In the genomic region with DNA sequence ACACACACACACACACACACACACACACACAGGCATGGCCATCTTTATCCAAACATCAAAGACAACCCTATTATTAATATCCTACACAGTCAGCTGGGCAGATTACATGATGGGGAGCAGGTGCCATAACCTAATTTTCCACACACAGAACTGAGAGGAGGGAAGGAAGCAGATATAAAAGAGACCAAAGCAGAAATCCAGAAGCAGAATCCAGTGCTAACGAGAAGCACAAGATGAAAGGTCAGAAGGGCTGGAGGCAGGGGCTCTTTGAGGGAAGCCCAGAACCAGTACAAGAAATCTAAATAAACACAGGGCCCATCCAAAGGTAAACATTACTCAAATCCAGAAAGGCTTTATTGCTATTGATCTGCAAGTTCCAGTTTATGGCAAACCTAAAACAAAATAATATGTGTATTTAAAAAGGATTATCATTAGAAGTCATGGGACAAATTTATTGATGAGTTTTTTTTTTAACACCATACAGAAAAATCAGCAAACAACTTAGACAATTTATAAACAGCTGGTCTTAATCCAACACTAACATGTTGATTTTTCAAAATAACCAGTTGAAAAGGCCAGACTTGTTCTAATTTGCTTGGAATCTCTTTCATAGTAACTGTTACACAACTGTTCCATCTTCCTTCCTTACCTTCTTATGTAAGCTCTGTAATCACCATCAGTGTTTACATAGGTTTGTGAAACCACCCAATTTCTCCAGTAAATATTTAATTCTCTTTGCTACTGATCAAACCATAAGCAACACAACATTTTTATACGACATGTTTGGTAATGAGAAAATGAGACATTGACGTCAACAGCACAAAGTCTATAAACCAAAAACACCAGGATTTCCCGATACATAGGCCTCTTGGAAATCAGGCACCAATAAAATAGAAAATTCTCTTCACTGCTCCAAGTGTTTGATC, we compare ENCODE assay signal across 1 cellular context.
TF ChIP-seq lines count a peak whose summit lies in the region.

No MANE protein-coding gene starts in this region.

TF ChIP-seq in HepG2, 621 proteins besides CTCF, POLR2A, EP300 and RAD21 (continued from another document and continues in another):
- TF ChIP-seq SAFB2 (CRISPR knock-in tag; IDR thresholded peaks at IDR 0.05; ENCODE audit: borderline replicate concordance, low read depth) = no peak
- TF ChIP-seq, protein P1, sequence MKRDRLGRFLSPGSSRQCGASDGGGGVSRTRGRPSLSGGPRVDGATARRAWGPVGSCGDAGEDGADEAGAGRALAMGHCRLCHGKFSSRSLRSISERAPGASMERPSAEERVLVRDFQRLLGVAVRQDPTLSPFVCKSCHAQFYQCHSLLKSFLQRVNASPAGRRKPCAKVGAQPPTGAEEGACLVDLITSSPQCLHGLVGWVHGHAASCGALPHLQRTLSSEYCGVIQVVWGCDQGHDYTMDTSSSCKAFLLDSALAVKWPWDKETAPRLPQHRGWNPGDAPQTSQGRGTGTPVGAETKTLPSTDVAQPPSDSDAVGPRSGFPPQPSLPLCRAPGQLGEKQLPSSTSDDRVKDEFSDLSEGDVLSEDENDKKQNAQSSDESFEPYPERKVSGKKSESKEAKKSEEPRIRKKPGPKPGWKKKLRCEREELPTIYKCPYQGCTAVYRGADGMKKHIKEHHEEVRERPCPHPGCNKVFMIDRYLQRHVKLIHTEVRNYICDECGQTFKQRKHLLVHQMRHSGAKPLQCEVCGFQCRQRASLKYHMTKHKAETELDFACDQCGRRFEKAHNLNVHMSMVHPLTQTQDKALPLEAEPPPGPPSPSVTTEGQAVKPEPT (CRISPR knock-in tag; IDR thresholded peaks at IDR 0.05; ENCODE audit: low read depth) = no peak
- no peak for TF ChIP-seq GTF2F1 (IDR thresholded peaks at IDR 0.05; ENCODE audit: low read length)
- TF ChIP-seq REPIN1 (CRISPR knock-in tag; IDR thresholded peaks at IDR 0.05; ENCODE audit: borderline replicate concordance, low read depth) = no peak
- TF ChIP-seq EHMT2 (IDR thresholded peaks at IDR 0.05; ENCODE audit: borderline replicate concordance, low read depth, low read length) = no peak
- TF ChIP-seq CSRNP1 (CRISPR knock-in tag; IDR thresholded peaks at IDR 0.05) = no peak; the same call in 1 of the 2 replicates
- no peak for TF ChIP-seq AKNA (CRISPR knock-in tag; IDR thresholded peaks at IDR 0.05; ENCODE audit: borderline replicate concordance)
- TF ChIP-seq FOXJ3 (CRISPR knock-in tag; IDR thresholded peaks at IDR 0.05; ENCODE audit: borderline replicate concordance) = peak; percentile 99
- no peak for TF ChIP-seq ZNF343 (CRISPR knock-in tag; IDR thresholded peaks at IDR 0.05)
- TF ChIP-seq RFX5 (IDR thresholded peaks at IDR 0.05; ENCODE audit: low read depth, low read length) = no peak
- peak; percentile 63; the same call in 1 of the 2 replicates for TF ChIP-seq ZNF878 (CRISPR knock-in tag; IDR thresholded peaks at IDR 0.05)
- TF ChIP-seq SOX5 (CRISPR knock-in tag; IDR thresholded peaks at IDR 0.05; ENCODE audit: borderline replicate concordance) = peak; percentile 91
- TF ChIP-seq, protein P2, sequence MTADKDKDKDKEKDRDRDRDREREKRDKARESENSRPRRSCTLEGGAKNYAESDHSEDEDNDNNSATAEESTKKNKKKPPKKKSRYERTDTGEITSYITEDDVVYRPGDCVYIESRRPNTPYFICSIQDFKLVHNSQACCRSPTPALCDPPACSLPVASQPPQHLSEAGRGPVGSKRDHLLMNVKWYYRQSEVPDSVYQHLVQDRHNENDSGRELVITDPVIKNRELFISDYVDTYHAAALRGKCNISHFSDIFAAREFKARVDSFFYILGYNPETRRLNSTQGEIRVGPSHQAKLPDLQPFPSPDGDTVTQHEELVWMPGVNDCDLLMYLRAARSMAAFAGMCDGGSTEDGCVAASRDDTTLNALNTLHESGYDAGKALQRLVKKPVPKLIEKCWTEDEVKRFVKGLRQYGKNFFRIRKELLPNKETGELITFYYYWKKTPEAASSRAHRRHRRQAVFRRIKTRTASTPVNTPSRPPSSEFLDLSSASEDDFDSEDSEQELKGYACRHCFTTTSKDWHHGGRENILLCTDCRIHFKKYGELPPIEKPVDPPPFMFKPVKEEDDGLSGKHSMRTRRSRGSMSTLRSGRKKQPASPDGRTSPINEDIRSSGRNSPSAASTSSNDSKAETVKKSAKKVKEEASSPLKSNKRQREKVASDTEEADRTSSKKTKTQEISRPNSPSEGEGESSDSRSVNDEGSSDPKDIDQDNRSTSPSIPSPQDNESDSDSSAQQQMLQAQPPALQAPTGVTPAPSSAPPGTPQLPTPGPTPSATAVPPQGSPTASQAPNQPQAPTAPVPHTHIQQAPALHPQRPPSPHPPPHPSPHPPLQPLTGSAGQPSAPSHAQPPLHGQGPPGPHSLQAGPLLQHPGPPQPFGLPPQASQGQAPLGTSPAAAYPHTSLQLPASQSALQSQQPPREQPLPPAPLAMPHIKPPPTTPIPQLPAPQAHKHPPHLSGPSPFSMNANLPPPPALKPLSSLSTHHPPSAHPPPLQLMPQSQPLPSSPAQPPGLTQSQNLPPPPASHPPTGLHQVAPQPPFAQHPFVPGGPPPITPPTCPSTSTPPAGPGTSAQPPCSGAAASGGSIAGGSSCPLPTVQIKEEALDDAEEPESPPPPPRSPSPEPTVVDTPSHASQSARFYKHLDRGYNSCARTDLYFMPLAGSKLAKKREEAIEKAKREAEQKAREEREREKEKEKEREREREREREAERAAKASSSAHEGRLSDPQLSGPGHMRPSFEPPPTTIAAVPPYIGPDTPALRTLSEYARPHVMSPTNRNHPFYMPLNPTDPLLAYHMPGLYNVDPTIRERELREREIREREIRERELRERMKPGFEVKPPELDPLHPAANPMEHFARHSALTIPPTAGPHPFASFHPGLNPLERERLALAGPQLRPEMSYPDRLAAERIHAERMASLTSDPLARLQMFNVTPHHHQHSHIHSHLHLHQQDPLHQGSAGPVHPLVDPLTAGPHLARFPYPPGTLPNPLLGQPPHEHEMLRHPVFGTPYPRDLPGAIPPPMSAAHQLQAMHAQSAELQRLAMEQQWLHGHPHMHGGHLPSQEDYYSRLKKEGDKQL (CRISPR knock-in tag; IDR thresholded peaks at IDR 0.05; ENCODE audit: low read depth) = peak; percentile 94
- TF ChIP-seq, protein P3, sequence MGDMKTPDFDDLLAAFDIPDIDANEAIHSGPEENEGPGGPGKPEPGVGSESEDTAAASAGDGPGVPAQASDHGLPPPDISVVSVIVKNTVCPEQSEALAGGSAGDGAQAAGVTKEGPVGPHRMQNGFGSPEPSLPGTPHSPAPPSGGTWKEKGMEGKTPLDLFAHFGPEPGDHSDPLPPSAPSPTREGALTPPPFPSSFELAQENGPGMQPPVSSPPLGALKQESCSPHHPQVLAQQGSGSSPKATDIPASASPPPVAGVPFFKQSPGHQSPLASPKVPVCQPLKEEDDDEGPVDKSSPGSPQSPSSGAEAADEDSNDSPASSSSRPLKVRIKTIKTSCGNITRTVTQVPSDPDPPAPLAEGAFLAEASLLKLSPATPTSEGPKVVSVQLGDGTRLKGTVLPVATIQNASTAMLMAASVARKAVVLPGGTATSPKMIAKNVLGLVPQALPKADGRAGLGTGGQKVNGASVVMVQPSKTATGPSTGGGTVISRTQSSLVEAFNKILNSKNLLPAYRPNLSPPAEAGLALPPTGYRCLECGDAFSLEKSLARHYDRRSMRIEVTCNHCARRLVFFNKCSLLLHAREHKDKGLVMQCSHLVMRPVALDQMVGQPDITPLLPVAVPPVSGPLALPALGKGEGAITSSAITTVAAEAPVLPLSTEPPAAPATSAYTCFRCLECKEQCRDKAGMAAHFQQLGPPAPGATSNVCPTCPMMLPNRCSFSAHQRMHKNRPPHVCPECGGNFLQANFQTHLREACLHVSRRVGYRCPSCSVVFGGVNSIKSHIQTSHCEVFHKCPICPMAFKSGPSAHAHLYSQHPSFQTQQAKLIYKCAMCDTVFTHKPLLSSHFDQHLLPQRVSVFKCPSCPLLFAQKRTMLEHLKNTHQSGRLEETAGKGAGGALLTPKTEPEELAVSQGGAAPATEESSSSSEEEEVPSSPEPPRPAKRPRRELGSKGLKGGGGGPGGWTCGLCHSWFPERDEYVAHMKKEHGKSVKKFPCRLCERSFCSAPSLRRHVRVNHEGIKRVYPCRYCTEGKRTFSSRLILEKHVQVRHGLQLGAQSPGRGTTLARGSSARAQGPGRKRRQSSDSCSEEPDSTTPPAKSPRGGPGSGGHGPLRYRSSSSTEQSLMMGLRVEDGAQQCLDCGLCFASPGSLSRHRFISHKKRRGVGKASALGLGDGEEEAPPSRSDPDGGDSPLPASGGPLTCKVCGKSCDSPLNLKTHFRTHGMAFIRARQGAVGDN (CRISPR knock-in tag; IDR thresholded peaks at IDR 0.05) = no peak
- TF ChIP-seq, protein P4, sequence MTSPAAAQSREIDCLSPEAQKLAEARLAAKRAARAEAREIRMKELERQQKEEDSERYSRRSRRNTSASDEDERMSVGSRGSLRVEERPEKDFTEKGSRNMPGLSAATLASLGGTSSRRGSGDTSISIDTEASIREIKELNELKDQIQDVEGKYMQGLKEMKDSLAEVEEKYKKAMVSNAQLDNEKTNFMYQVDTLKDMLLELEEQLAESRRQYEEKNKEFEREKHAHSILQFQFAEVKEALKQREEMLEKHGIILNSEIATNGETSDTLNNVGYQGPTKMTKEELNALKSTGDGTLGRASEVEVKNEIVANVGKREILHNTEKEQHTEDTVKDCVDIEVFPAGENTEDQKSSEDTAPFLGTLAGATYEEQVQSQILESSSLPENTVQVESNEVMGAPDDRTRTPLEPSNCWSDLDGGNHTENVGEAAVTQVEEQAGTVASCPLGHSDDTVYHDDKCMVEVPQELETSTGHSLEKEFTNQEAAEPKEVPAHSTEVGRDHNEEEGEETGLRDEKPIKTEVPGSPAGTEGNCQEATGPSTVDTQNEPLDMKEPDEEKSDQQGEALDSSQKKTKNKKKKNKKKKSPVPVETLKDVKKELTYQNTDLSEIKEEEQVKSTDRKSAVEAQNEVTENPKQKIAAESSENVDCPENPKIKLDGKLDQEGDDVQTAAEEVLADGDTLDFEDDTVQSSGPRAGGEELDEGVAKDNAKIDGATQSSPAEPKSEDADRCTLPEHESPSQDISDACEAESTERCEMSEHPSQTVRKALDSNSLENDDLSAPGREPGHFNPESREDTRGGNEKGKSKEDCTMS (CRISPR knock-in tag; conservative IDR thresholded peaks at IDR 0.05) = no peak
- TF ChIP-seq POLR2AphosphoS2 (IDR thresholded peaks at IDR 0.05; ENCODE audit: low read depth, low read length) = no peak
- no peak for TF ChIP-seq SMARCE1 (IDR thresholded peaks at IDR 0.05; ENCODE audit: borderline replicate concordance)
- no peak for TF ChIP-seq KLF15 (CRISPR knock-in tag; IDR thresholded peaks at IDR 0.05; ENCODE audit: borderline replicate concordance)
- TF ChIP-seq ZNF839 (CRISPR knock-in tag; IDR thresholded peaks at IDR 0.05; ENCODE audit: borderline replicate concordance) = no peak
- TF ChIP-seq HMG20A (CRISPR knock-in tag; IDR thresholded peaks at IDR 0.05; ENCODE audit: borderline replicate concordance) = peak; percentile 92
- TF ChIP-seq ZFP37 (CRISPR knock-in tag; IDR thresholded peaks at IDR 0.05; ENCODE audit: borderline replicate concordance) = no peak
- no peak for TF ChIP-seq ZNF562 (CRISPR knock-in tag; IDR thresholded peaks at IDR 0.05; ENCODE audit: borderline replicate concordance)
- TF ChIP-seq ZKSCAN1 (IDR thresholded peaks at IDR 0.05; ENCODE audit: low read length) = no peak
